In genomic region chr15:59689626-59690236, GRCh38 we compare ENCODE assay signal across 8 cellular contexts. TPM values are rescaled to one million over a fixed set of nuclear protein-coding genes. Genes with fewer than 3 reads are reported as not detected.
DNase-seq lines count a peak whose midpoint lies in the region; ATAC-seq lines count a peak whose summit lies in the region.

No MANE protein-coding gene starts in this region.

- peaks cover 28 to 44% (median 40%) of the 10 kb centered on the region in 3 donors for H3K4me1 Mint-ChIP-seq in naive B cell
- H3K4me1 Mint-ChIP-seq in stimulated activated naive B cell treated with anti-CD40 and anti-IgM and Interleukin-4, amounts not matched to agents 10 μg/mL and 1 μg/mL and 100 μg/mL, for 72 hours, result peaks cover 18 to 47% of the 10 kb centered on the region in 2 donors

- no peaks in the 10 kb centered on the region for H3K27me3 ChIP-seq in NT2/D1 (ENCODE audit: insufficient read depth, insufficient read length)

- ATAC-seq in esophagus mucosa (peak; percentile 60), naive B cell (ENCODE audit: low read depth in 2 of 2) (no peak), HG03442 (IDR thresholded peaks at IDR 0.05; ENCODE audit: unreplicated experiment) (no peak)
- peak; percentile 28 to 29 for ATAC-seq in stimulated activated naive B cell treated with anti-CD40 and anti-IgM and Interleukin-4, amounts not matched to agents 10 μg/mL and 1 μg/mL and 100 μg/mL, for 72 hours (replicated peaks)

- peak overlapping the region; percentile 26 for H3K9ac ChIP-seq in NT2/D1 (ENCODE audit: insufficient read length, low read depth)

- H3K27ac Mint-ChIP-seq in naive B cell, result peak overlapping the region; percentile 97 to 99 (median 98)
- peak overlapping the region; percentile 92 for H3K27ac Mint-ChIP-seq in stimulated activated naive B cell treated with anti-CD40 and anti-IgM and Interleukin-4, amounts not matched to agents 10 μg/mL and 1 μg/mL and 100 μg/mL, for 72 hours

- H3K4me1 ChIP-seq in NT2/D1 (ENCODE audit: insufficient read depth, insufficient read length), result peaks cover 3% of the 10 kb centered on the region

- no peaks in the 10 kb centered on the region for H3K27me3 Mint-ChIP-seq in naive B cell
- H3K27me3 Mint-ChIP-seq in stimulated activated naive B cell treated with anti-CD40 and anti-IgM and Interleukin-4, amounts not matched to agents 10 μg/mL and 1 μg/mL and 100 μg/mL, for 72 hours, result no peaks in the 10 kb centered on the region

- H3K9me3 ChIP-seq in NT2/D1 (ENCODE audit: insufficient read depth, low read length), result no peaks in the 10 kb centered on the region

- H3K36me3 ChIP-seq in NT2/D1 (ENCODE audit: insufficient read depth, insufficient read length, low read length), result peaks cover 24% of the 10 kb centered on the region

- peak overlapping the region; percentile 72 for H3K4me3 ChIP-seq in NT2/D1 (ENCODE audit: insufficient read length, low read depth)

- H3K4me3 Mint-ChIP-seq in naive B cell, result peak overlapping the region; percentile 85 to 99 (median 98)
- H3K4me3 Mint-ChIP-seq in stimulated activated naive B cell treated with anti-CD40 and anti-IgM and Interleukin-4, amounts not matched to agents 10 μg/mL and 1 μg/mL and 100 μg/mL, for 72 hours, result peak overlapping the region; percentile 83 to 88

- peak; percentile 60 for DNase-seq in A172 (ENCODE audit: low spot score)
- peak; percentile 64 for DNase-seq in HK-2 (ENCODE audit: unreplicated experiment)
- peak; percentile 58 for DNase-seq in NT2/D1 (ENCODE audit: low read depth, low spot score)
- peak; percentile 28 for DNase-seq in activated T-cell treated with anti-CD3 and anti-CD28 coated beads for 24 hours (ENCODE audit: low read depth)
- peak; percentile 35 for DNase-seq in naive B cell
- peak; percentile 46 for DNase-seq in stimulated activated naive B cell treated with anti-CD40 and anti-IgM and Interleukin-4, amounts not matched to agents 10 μg/mL and 1 μg/mL and 100 μg/mL, for 72 hours

- H3K9me3 Mint-ChIP-seq in naive B cell, result no peaks in the 10 kb centered on the region
- no peaks in the 10 kb centered on the region for H3K9me3 Mint-ChIP-seq in stimulated activated naive B cell treated with anti-CD40 and anti-IgM and Interleukin-4, amounts not matched to agents 10 μg/mL and 1 μg/mL and 100 μg/mL, for 72 hours

- H3K36me3 Mint-ChIP-seq in naive B cell, result peaks cover 0 to 11% of the 10 kb centered on the region in 2 donors
- peaks cover 9 to 14% of the 10 kb centered on the region in 2 donors for H3K36me3 Mint-ChIP-seq in stimulated activated naive B cell treated with anti-CD40 and anti-IgM and Interleukin-4, amounts not matched to agents 10 μg/mL and 1 μg/mL and 100 μg/mL, for 72 hours

RNA-seq across cellular contexts. Expression of gene BNIP2, which starts 0.6 kb away (rescaled TPM):
- 126 and 141 TPM in 2 replicates for total RNA-seq in A172 (2014; rRNA removed; shearing (Covaris generic))
- 39.9 TPM for total RNA-seq in esophagus mucosa
- 100 to 1,000 TPM; 126 to 230 (median 137) TPM for polyA plus RNA-seq in naive B cell (ENCODE audit: low read depth in 6 of 6)

RNA-seq across cellular contexts. Expression of gene GTF2A2, which starts 32.4 kb away (rescaled TPM):
- total RNA-seq in A172 (2014; rRNA removed; shearing (Covaris generic)), result 92.4 and 132 TPM in 2 replicates
- 61.5 TPM for total RNA-seq in esophagus mucosa
- 100 to 1,000 TPM; 115 to 206 (median 142) TPM for polyA plus RNA-seq in naive B cell (ENCODE audit: low read depth in 6 of 6)

Comparison
In these comparisons a context has a peak if more than half of its experiments do, and no peak if none do; other contexts are left out.
1. ATAC-seq: peak in esophagus mucosa (single experiment) and stimulated activated naive B cell treated with anti-CD40 and anti-IgM and Interleukin-4, amounts not matched to agents 10 μg/mL and 1 μg/mL and 100 μg/mL, for 72 hours (2 of 2); none in naive B cell (0 of 2) and HG03442 (single experiment).
2. Peak in every context shown above with its lines, with median percentiles within 50 percentile points of each other: DNase-seq.